In the genomic region with DNA sequence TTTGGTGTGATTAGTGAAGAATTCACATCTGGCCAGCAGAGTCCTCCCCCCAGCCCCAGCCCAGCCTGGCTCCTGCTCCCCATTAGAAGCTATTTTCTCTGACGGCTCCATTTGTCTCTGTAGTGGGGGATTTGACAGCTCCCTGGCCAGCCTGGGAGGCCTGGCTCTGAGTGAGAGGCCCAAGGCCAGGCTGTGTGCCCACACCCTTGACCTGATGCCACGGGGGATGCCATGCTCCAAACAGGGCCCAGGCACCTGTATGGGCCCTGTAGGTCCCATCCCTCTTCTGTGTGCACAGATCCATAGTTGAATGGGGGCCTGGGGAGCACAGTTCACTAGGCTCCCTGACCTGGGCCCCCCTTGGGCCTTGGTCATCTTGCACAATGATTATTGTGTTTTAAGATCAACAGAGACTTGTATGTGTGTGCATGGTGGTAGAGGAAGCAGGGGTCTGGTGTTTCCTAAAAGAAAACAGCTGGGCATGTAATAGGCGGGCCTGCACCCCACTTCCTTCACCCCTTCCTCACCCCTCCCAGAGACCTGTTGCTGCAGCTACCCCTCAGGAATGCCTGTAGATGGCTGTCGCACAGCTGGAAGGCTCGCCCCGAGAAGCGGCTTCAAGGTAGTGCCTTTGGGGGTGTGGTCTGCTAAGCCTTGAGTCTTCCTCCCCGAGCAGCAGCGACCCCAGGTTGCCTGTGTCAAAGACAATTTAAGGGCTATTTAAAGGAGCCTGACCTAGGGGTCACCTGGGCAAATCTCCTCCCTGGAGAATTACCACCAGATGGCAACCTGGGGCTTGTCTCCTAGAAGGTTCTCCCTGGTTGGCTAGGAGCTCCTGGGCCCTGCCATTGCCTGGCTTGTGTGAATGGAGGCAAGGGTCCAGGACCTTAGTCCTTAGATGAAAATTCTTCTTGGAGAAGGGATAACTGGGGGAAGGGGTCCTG, we compare ENCODE assay signal across 1 cellular context.
TF ChIP-seq lines count a peak whose summit lies in the region.

No MANE protein-coding gene starts in this region.

TF ChIP-seq in HCT116, 20 proteins besides CTCF, POLR2A, EP300 and RAD21 (continued from another document):
- no peak for TF ChIP-seq REST (IDR thresholded peaks at IDR 0.05; ENCODE audit: low read depth)
- TF ChIP-seq, protein P1, sequence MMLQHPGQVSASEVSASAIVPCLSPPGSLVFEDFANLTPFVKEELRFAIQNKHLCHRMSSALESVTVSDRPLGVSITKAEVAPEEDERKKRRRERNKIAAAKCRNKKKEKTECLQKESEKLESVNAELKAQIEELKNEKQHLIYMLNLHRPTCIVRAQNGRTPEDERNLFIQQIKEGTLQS (IDR thresholded peaks at IDR 0.05): no peak
- no peak for TF ChIP-seq TCF7L2 (IDR thresholded peaks at IDR 0.05; ENCODE audit: borderline replicate concordance, extremely low read depth, insufficient read depth, insufficient read length)
- TF ChIP-seq CEBPB (IDR thresholded peaks at IDR 0.05; ENCODE audit: low read depth): no peak
- TF ChIP-seq, protein P2, sequence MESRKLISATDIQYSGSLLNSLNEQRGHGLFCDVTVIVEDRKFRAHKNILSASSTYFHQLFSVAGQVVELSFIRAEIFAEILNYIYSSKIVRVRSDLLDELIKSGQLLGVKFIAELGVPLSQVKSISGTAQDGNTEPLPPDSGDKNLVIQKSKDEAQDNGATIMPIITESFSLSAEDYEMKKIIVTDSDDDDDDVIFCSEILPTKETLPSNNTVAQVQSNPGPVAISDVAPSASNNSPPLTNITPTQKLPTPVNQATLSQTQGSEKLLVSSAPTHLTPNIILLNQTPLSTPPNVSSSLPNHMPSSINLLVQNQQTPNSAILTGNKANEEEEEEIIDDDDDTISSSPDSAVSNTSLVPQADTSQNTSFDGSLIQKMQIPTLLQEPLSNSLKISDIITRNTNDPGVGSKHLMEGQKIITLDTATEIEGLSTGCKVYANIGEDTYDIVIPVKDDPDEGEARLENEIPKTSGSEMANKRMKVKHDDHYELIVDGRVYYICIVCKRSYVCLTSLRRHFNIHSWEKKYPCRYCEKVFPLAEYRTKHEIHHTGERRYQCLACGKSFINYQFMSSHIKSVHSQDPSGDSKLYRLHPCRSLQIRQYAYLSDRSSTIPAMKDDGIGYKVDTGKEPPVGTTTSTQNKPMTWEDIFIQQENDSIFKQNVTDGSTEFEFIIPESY (IDR thresholded peaks at IDR 0.05; ENCODE audit: extremely low read depth, insufficient replicate concordance, low read length): no peak
- no peak for TF ChIP-seq ELF1 (IDR thresholded peaks at IDR 0.05; ENCODE audit: borderline replicate concordance, low read depth)
- no peak for TF ChIP-seq SP1 (IDR thresholded peaks at IDR 0.05; ENCODE audit: low read depth)
- TF ChIP-seq EGR1 (IDR thresholded peaks at IDR 0.05; ENCODE audit: low read depth): no peak
